1 cellular context compared by ENCODE assay signal in the genomic region with DNA sequence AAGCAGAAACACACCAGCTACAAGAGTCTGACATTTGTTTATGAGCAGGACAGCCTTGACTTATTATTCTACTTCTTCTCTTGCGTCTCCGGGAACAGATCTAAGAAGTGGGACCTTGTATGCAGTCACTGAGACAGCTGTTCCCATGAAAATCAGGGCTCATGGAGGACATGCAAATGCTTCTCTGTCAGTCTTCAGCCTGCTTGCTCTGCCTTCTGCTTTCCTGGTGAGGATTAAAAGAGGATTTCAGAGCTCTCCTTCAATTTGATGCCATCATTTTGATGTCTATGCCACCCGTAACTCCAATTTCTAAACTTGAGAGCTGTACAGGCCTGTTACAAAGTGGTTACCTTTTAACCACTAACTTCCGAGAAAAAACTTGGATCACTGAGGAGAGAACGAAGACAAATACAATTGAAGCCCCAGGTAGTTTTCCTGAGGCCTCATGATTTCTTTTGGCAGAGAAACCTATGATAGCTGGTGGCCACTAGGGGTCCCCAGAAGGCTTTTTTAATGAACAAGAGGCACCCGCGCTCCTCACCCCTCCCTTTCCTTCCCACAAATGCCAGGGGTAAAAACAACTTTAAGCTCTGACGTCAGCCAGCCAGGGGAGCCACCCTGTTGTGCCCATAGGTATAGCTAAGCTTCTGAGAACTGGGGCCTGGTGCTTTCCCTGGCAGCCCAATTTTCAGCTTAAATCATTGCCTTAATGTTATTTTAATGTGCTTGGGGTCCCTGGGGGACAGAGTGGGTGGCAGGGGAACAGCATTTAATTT.
TF ChIP-seq lines count a peak whose summit lies in the region.

No MANE protein-coding gene starts in this region.

TF ChIP-seq in HEK293, 187 proteins besides CTCF, POLR2A, EP300 and RAD21 (continued from another document):
- no peak for TF ChIP-seq ZNF350 (tag by site-specific recombination; IDR thresholded peaks at IDR 0.05)
- TF ChIP-seq ZNF792 (tag by site-specific recombination; IDR thresholded peaks at IDR 0.05): no peak
- TF ChIP-seq ZSCAN16 (tag by site-specific recombination; IDR thresholded peaks at IDR 0.05): no peak
- TF ChIP-seq REPIN1 (tag by site-specific recombination; IDR thresholded peaks at IDR 0.05; ENCODE audit: low read depth): no peak
- TF ChIP-seq ZIC2 (tag by site-specific recombination; IDR thresholded peaks at IDR 0.05): peak; percentile 28; the same call in 1 of the 2 replicates
- no peak for TF ChIP-seq MZF1 (tag by site-specific recombination; IDR thresholded peaks at IDR 0.05; ENCODE audit: borderline replicate concordance)
- TF ChIP-seq ZNF341 (tag by site-specific recombination; IDR thresholded peaks at IDR 0.05; ENCODE audit: low read depth): no peak
